23 cellular contexts compared by ENCODE assay signal in the genomic region with DNA sequence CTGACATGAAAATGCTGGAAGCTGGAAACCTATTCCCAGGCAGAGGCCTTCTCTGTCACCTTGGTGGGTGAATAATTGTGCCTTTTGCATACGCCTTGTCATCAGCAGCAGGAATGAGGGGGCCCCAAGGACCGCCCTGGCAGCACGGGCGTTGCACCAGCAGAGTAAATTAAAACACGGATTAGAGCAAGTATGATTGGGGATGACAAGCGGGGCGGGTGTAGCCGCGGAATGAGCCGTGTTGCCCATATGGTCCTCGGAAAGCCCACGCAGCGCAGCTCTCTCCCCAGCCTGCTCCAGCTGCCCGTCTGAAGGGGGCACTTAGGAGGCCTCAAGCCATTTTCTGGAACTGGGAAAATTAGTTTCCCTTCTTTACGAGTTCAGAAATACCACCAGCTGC.
"Had no signal": no experiment of that assay in that cellular context is flagged by ENCODE, and none has a peak within 500 bp of the region (broad histone marks: within the 10 kb centered on the region; RNA-seq: fewer than 3 reads in every experiment).

No MANE protein-coding gene starts in this region.

- H3K4me3 Mint-ChIP-seq: activated naive CD8-positive, alpha-beta T cell; effector memory CD8-positive, alpha-beta T cell; naive thymus-derived CD4-positive, alpha-beta T cell; stimulated activated memory B cell treated with anti-CD40 and anti-IgM and Interleukin-4, amounts not matched to agents 10 μg/mL and 1 μg/mL and 100 μg/mL, for 72 hours had no signal

- ATAC-seq: effector memory CD8-positive, alpha-beta T cell; gastroesophageal sphincter; left lobe of liver; naive thymus-derived CD4-positive, alpha-beta T cell; pancreas; psoas muscle; right cardiac atrium; stimulated activated memory B cell treated with anti-CD40 and anti-IgM and Interleukin-4, amounts not matched to agents 10 μg/mL and 1 μg/mL and 100 μg/mL, for 72 hours had no signal

- H3K4me1 ChIP-seq: esophagus squamous epithelium, gastroesophageal sphincter, pancreas, psoas muscle, stomach, suprapubic skin had no signal

- H3K4me3 ChIP-seq: dorsolateral prefrontal cortex, esophagus squamous epithelium, gastroesophageal sphincter, heart left ventricle, lung, pancreas, psoas muscle, stomach, suprapubic skin, tibial nerve had no signal

- H3K36me3 ChIP-seq: esophagus squamous epithelium, gastroesophageal sphincter, heart left ventricle, neutrophil, pancreas, stomach, suprapubic skin, tibial nerve had no signal

- H3K27me3 ChIP-seq: heart left ventricle, pancreas, stomach, suprapubic skin, tibial nerve had no signal

- H3K27me3 Mint-ChIP-seq: stimulated activated memory B cell treated with anti-CD40 and anti-IgM and Interleukin-4, amounts not matched to agents 10 μg/mL and 1 μg/mL and 100 μg/mL, for 72 hours had no signal

- H3K4me1 Mint-ChIP-seq: stimulated activated memory B cell treated with anti-CD40 and anti-IgM and Interleukin-4, amounts not matched to agents 10 μg/mL and 1 μg/mL and 100 μg/mL, for 72 hours had no signal

- H3K27ac ChIP-seq: dorsolateral prefrontal cortex, esophagus squamous epithelium, gastroesophageal sphincter, neutrophil, pancreas, psoas muscle, stomach, suprapubic skin, tibial nerve had no signal

- H3K27ac Mint-ChIP-seq: activated naive CD8-positive, alpha-beta T cell; effector memory CD8-positive, alpha-beta T cell; naive thymus-derived CD4-positive, alpha-beta T cell; stimulated activated memory B cell treated with anti-CD40 and anti-IgM and Interleukin-4, amounts not matched to agents 10 μg/mL and 1 μg/mL and 100 μg/mL, for 72 hours had no signal

- H3K36me3 Mint-ChIP-seq: activated naive CD8-positive, alpha-beta T cell; stimulated activated memory B cell treated with anti-CD40 and anti-IgM and Interleukin-4, amounts not matched to agents 10 μg/mL and 1 μg/mL and 100 μg/mL, for 72 hours had no signal

- H3K9me3 ChIP-seq: esophagus squamous epithelium, gastroesophageal sphincter, heart left ventricle, neutrophil, pancreas, psoas muscle, stomach, suprapubic skin, tibial nerve had no signal

- DNase-seq: activated gamma-delta T cell treated with Interleukin-2 at 50 U/mL for 16 hours; activated T-cell treated with anti-CD3 and anti-CD28 coated beads, Interleukin-2, amount 50 U/mL, for 1 hour; central memory CD4-positive, alpha-beta T cell; dorsolateral prefrontal cortex; effector memory CD8-positive, alpha-beta T cell; esophagus squamous epithelium; kidney; naive thymus-derived CD4-positive, alpha-beta T cell; pancreas; psoas muscle; right cardiac atrium; stimulated activated CD4-positive, alpha-beta T cell treated with anti-CD3 and anti-CD28 coated beads, Interleukin-2, amount 100 ng/mL, for 24 hours; stomach; T-helper 1 cell had no signal
